8 cellular contexts compared by ENCODE assay signal in genomic region chr2:216698895-216699294, GRCh38. TPM values are rescaled to one million over a fixed set of nuclear protein-coding genes. Genes with fewer than 3 reads are reported as not detected.
DNase-seq lines count a peak whose midpoint lies in the region; ATAC-seq, FAIRE-seq and TF ChIP-seq lines count a peak whose summit lies in the region.

No MANE protein-coding gene starts in this region.

- POLR2A ChIA-PET in A549 (lab: Yijun Ruan, JAX): no interaction called here

- TF ChIP-seq POLR2A in A549 (IDR thresholded peaks at IDR 0.05; ENCODE audit: low read length) (no peak), GM12892 (IDR thresholded peaks at IDR 0.05; ENCODE audit: low read depth, low read length) (no peak)

- H3K4me3 ChIP-seq in A549: no peak overlapping the region
- no peak overlapping the region for H3K4me3 ChIP-seq in colonic mucosa

- TF ChIP-seq EP300 in A549 (IDR thresholded peaks at IDR 0.05): no peak

- DNase-seq in A549 (ENCODE audit: low read depth in 1 of 2, low spot score in 1 of 2): peak; percentile 42 to 63
- DNase-seq in GM12892 (ENCODE audit: insufficient read length): no peak
- DNase-seq in LHCN-M2 (ENCODE audit: low read depth): peak; percentile 56
- DNase-seq in OCI-M1 (lab: John Stamatoyannopoulos, UW): peak; percentile 87
- DNase-seq in colonic mucosa: no peak
- DNase-seq in lung microvascular endothelial cell (ENCODE audit: low read depth in 2 of 2): peak; percentile 71 to 79
- DNase-seq in posterior cingulate gyrus: no peak
- no peak for DNase-seq in activated T-cell treated with anti-CD3 and anti-CD28 coated beads, Interleukin-2, amount 50 U/mL, for 1 hour

- no peak overlapping the region for H3K9ac ChIP-seq in colonic mucosa (ENCODE audit: low read depth in 2 of 2, low read length in 2 of 2)

- FAIRE-seq in A549 (lab: Jason Lieb, UNC) (peak; percentile 95), GM12892 (lab: Jason Lieb, UNC) (peak; percentile 51)

- intact Hi-C loops in colonic mucosa (cut with DNase I) (loop anchor here (10.0 kb wide), 2 partner anchors 356 to 466 kb away; no protein-coding TSS in a partner anchor), posterior cingulate gyrus (cut with DNase I) (loop anchor here (1.0 to 10.0 kb wide), 4 partner anchors 366 to 1013 kb away; no protein-coding TSS in a partner anchor)

- peak; percentile 65 to 78 for ATAC-seq in A549

- no peaks in the 10 kb centered on the region for H3K9me3 ChIP-seq in A549
- H3K9me3 ChIP-seq in colonic mucosa: no peaks in the 10 kb centered on the region

- H3K4me2 ChIP-seq in A549: peak overlapping the region; percentile 27; the same call in 1 of the 3 replicates

- H3K27me3 ChIP-seq in colonic mucosa: peaks cover 17% of the 10 kb centered on the region

- WGBS in A549 (ENCODE audit: missing lambda C conversion rate): 4% methylated on average over 5 of the region's 5 CpGs

- H3K36me3 ChIP-seq in colonic mucosa: no peaks in the 10 kb centered on the region

- peaks cover 25% of the 10 kb centered on the region; the same call in 2 of the 3 replicates for H3K4me1 ChIP-seq in A549
- H3K4me1 ChIP-seq in colonic mucosa: no peaks in the 10 kb centered on the region

- peak; percentile 82 to 83 for TF ChIP-seq RAD21 in A549 (conservative IDR thresholded peaks at IDR 0.05 in 1 of 2, IDR thresholded peaks at IDR 0.05 in 1 of 2)

- TF ChIP-seq CTCF in A549 (IDR thresholded peaks at IDR 0.05) (peak; percentile 70), colonic mucosa (IDR thresholded peaks at IDR 0.05) (peak; percentile 23)

- no peak overlapping the region for H3K27ac ChIP-seq in A549
- H3K27ac ChIP-seq in colonic mucosa: no peak overlapping the region

- CTCF ChIA-PET in A549 (lab: Yijun Ruan, JAX): interaction anchor here (0.7 to 2.5 kb wide), 21 partner anchors 9 to 1092 kb away, joined by 3 to 12 read pairs (median 3); no protein-coding TSS in a partner anchor

TF ChIP-seq in A549, 52 proteins besides CTCF, POLR2A, EP300 and RAD21:
- TF ChIP-seq SMC3 (IDR thresholded peaks at IDR 0.05): peak; percentile 79
- TF ChIP-seq, protein P1, sequence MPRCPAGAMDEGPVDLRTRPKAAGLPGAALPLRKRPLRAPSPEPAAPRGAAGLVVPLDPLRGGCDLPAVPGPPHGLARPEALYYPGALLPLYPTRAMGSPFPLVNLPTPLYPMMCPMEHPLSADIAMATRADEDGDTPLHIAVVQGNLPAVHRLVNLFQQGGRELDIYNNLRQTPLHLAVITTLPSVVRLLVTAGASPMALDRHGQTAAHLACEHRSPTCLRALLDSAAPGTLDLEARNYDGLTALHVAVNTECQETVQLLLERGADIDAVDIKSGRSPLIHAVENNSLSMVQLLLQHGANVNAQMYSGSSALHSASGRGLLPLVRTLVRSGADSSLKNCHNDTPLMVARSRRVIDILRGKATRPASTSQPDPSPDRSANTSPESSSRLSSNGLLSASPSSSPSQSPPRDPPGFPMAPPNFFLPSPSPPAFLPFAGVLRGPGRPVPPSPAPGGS (IDR thresholded peaks at IDR 0.05): no peak

RNA-seq across cellular contexts. Expression of gene IGFBP5, which starts 3.5 kb away (rescaled TPM):
- polyA plus RNA-seq in A549 (2011; rRNA removed): 0.97 and 1.5 TPM in 2 replicates
- polyA plus RNA-seq in A549 (2012; cell fraction: cytosol; rRNA removed): 1.5 and 1.9 TPM in 2 replicates
- polyA plus RNA-seq in A549 (2012; cell fraction: nucleus; rRNA removed): 2.2 and 4.9 TPM in 2 replicates
- polyA plus RNA-seq in A549 (2017; fragmentation: RNase III; extraction: RNeasy Plus Mini Kit Qiagen cat#74134 plus additional on column Dnase treatment): 0.20 to 0.46 TPM (median 0.23 TPM) in 3 replicates
- 1.7 and 3.4 TPM in 2 replicates for polyA minus RNA-seq in A549 (2011; rRNA and poly(A)+ RNA removed)
- not detected for polyA plus RNA-seq in GM12892 (2012; ENCODE audit: missing spikeins)
- 0.06 and 0.46 TPM in 2 replicates for total RNA-seq in LHCN-M2 (2014; rRNA removed)
- polyA plus RNA-seq in LHCN-M2 (2012): 3.3 TPM
- total RNA-seq in colonic mucosa: 10 to 100 TPM; 44.6 to 68.2 TPM
- 0.20 and 5.0 TPM in 2 replicates for total RNA-seq in lung microvascular endothelial cell

Comparison
In these comparisons a context has a peak if more than half of its experiments do, and no peak if none do; other contexts are left out.
1. DNase-seq: peak in A549 (2 of 2), LHCN-M2 (single experiment), OCI-M1 (single experiment) and lung microvascular endothelial cell (2 of 2); none in GM12892 (single experiment), colonic mucosa (single experiment), posterior cingulate gyrus (0 of 10) and activated T-cell treated with anti-CD3 and anti-CD28 coated beads, Interleukin-2, amount 50 U/mL, for 1 hour (single experiment).